In genomic region chr17:80791758-80792284, GRCh38 we compare ENCODE assay signal across 8 cellular contexts.
DNase-seq lines count a peak whose midpoint lies in the region; ATAC-seq, FAIRE-seq and TF ChIP-seq lines count a peak whose summit lies in the region.

No MANE protein-coding gene starts in this region.

- peak overlapping the region; percentile 50 for H3K27ac ChIP-seq in CD4-positive, alpha-beta memory T cell (ENCODE audit: low read depth, low read length)

- ATAC-seq in left colon (peak; percentile 28), HG02970 (IDR thresholded peaks at IDR 0.05; ENCODE audit: low FRiP score, unreplicated experiment) (no peak)
- peak; percentile 56 for ATAC-seq in stimulated activated naive CD8-positive, alpha-beta T cell treated with anti-CD3 and anti-CD28 coated beads, Interleukin-15, Interleukin-2, amounts not matched to agents 100 U/mL and 50 U/mL, for 24 hours

- peak overlapping the region; percentile 87 to 96 (median 95) for H3K27ac Mint-ChIP-seq in CD4-positive, alpha-beta memory T cell

- intact Hi-C loops in CD4-positive, alpha-beta memory T cell (cut with micrococcal nuclease): loop anchor here (2.0 to 5.0 kb wide), 3 partner anchors 41 to 65 kb away; no protein-coding TSS in a partner anchor
- intact Hi-C loops in left colon (cut with DNase I, micrococcal nuclease): no loop called here

- H3K4me3 Mint-ChIP-seq in CD4-positive, alpha-beta memory T cell: peak overlapping the region; percentile 64 to 92 (median 86)

- peaks cover 12 to 32% of the 10 kb centered on the region in 2 donors for H3K36me3 Mint-ChIP-seq in CD4-positive, alpha-beta memory T cell

- H3K4me3 ChIP-seq in CD4-positive, alpha-beta memory T cell (ENCODE audit: low read length in 2 of 2): peak overlapping the region in 1 of 2 donors; percentile 13
- no peak overlapping the region for H3K4me3 ChIP-seq in BE2C (ENCODE audit: low read depth, low read length)

- no peaks in the 10 kb centered on the region for H3K9me3 ChIP-seq in CD4-positive, alpha-beta memory T cell (ENCODE audit: control insufficient read depth in 1 of 2, low read length in 2 of 2)
- H3K9me3 ChIP-seq in BE2C: no peaks in the 10 kb centered on the region

- H3K27me3 ChIP-seq in CD4-positive, alpha-beta memory T cell (ENCODE audit: insufficient read depth, low read length): no peaks in the 10 kb centered on the region
- H3K27me3 ChIP-seq in BE2C: no peaks in the 10 kb centered on the region

- POLR2A ChIA-PET in CD4-positive, alpha-beta memory T cell (lab: Charles Lee; ENCODE audit: partially characterized antibody): interaction anchor here (0.7 to 4.1 kb wide), 17 partner anchors 10 to 143 kb away, joined by 3 to 51 read pairs (median 4); no protein-coding TSS in a partner anchor

- no peaks in the 10 kb centered on the region for H3K36me3 ChIP-seq in CD4-positive, alpha-beta memory T cell (ENCODE audit: insufficient read depth, low read length)
- H3K36me3 ChIP-seq in BE2C: peaks cover 12% of the 10 kb centered on the region; the same call in 1 of the 2 replicates

- H3K4me1 ChIP-seq in CD4-positive, alpha-beta memory T cell (ENCODE audit: insufficient read depth, low read length): peaks cover 69% of the 10 kb centered on the region
- H3K4me1 ChIP-seq in BE2C: peaks cover 33% of the 10 kb centered on the region

- H3K4me1 Mint-ChIP-seq in CD4-positive, alpha-beta memory T cell: peaks cover 61 to 81% (median 65%) of the 10 kb centered on the region in 4 donors

- peaks cover 0 to 2% (median 0%) of the 10 kb centered on the region in 8 donors for H3K9me3 Mint-ChIP-seq in CD4-positive, alpha-beta memory T cell

- FAIRE-seq in RCC 7860 (lab: Jason Lieb, UNC): peak; percentile 88

- H3K27me3 Mint-ChIP-seq in CD4-positive, alpha-beta memory T cell: no peaks in the 10 kb centered on the region

- peak in 4 of 5 donors; percentile 22 to 75 (median 30) for DNase-seq in CD4-positive, alpha-beta memory T cell
- peak; percentile 86 for DNase-seq in RCC 7860 (ENCODE audit: low spot score)
- peak; percentile 94 for DNase-seq in astrocyte of the hippocampus (ENCODE audit: low read depth, low spot score)
- peak in 1 of 2 donors; percentile 65 for DNase-seq in left colon
- peak; percentile 64 for DNase-seq in stimulated activated naive CD8-positive, alpha-beta T cell treated with anti-CD3 and anti-CD28 coated beads, Interleukin-15, Interleukin-2, amounts not matched to agents 100 U/mL and 50 U/mL, for 24 hours
- no peak for DNase-seq in GM19238 (ENCODE audit: insufficient read length, low spot score)
- DNase-seq in BE2C: no peak

- no peak for TF ChIP-seq CTCF in BE2C (IDR thresholded peaks at IDR 0.05; ENCODE audit: low read depth, low read length)

- CTCF ChIA-PET in CD4-positive, alpha-beta memory T cell (lab: Charles Lee; ENCODE audit: partially characterized antibody): interaction anchor here (1.0 to 5.3 kb wide), 7 partner anchors 9 to 89 kb away, joined by 3 to 29 read pairs (median 4); no protein-coding TSS in a partner anchor

Comparison
In these comparisons a context has a peak if more than half of its experiments do, and no peak if none do; other contexts are left out.
1. DNase-seq: peak in CD4-positive, alpha-beta memory T cell (4 of 5), RCC 7860 (single experiment), astrocyte of the hippocampus (single experiment) and stimulated activated naive CD8-positive, alpha-beta T cell treated with anti-CD3 and anti-CD28 coated beads, Interleukin-15, Interleukin-2, amounts not matched to agents 100 U/mL and 50 U/mL, for 24 hours (single experiment); none in GM19238 (single experiment) and BE2C (single experiment).